25 cellular contexts compared by ENCODE assay signal in genomic region chr1:69497847-69498246, GRCh38.
"Had no signal": no experiment of that assay in that cellular context is flagged by ENCODE, and none has a peak within 500 bp of the region (broad histone marks: within the 10 kb centered on the region; RNA-seq: fewer than 3 reads in every experiment).

No MANE protein-coding gene starts in this region.

- H3K36me3 ChIP-seq: SJCRH30 had no signal

- H3K27ac ChIP-seq: RWPE1, SJCRH30 had no signal

- H3K4me2 ChIP-seq: SK-N-SH had no signal

- H3K4me1 Mint-ChIP-seq: activated B cell treated with CpG ODN at 0.5 μM for 24 hours; activated CD4-positive, alpha-beta T cell treated with anti-CD3 and anti-CD28 coated beads, Interleukin-2, amount 10 ng/mL, durations not matched to agents 7 days and 5 days had no signal

- H3K36me3 Mint-ChIP-seq: activated CD4-positive, alpha-beta memory T cell treated with anti-CD3 and anti-CD28 coated beads for 36 hours; activated naive CD8-positive, alpha-beta T cell had no signal

- H3K9ac ChIP-seq: SK-N-SH had no signal

- H3K4me3 Mint-ChIP-seq: activated B cell treated with CpG ODN at 0.5 μM for 24 hours; activated CD4-positive, alpha-beta memory T cell treated with anti-CD3 and anti-CD28 coated beads for 36 hours; activated CD4-positive, alpha-beta T cell treated with anti-CD3 and anti-CD28 coated beads, Interleukin-2, amount 10 ng/mL, durations not matched to agents 7 days and 5 days; activated naive CD4-positive, alpha-beta T cell treated with anti-CD3 and anti-CD28 coated beads for 36 hours; activated naive CD8-positive, alpha-beta T cell; activated T-cell treated with anti-CD3 and anti-CD28 coated beads, Interleukin-2, amount 50 U/mL, for 4 hours had no signal

- H3K27ac Mint-ChIP-seq: activated B cell treated with CpG ODN at 0.5 μM for 24 hours; activated CD4-positive, alpha-beta memory T cell treated with anti-CD3 and anti-CD28 coated beads for 36 hours; activated CD4-positive, alpha-beta T cell treated with anti-CD3 and anti-CD28 coated beads, Interleukin-2, amount 10 ng/mL, durations not matched to agents 7 days and 5 days; activated naive CD4-positive, alpha-beta T cell treated with anti-CD3 and anti-CD28 coated beads for 36 hours; activated naive CD8-positive, alpha-beta T cell had no signal

- ATAC-seq: activated T-cell treated with anti-CD3 and anti-CD28 coated beads, Interleukin-2, amount 50 U/mL, for 4 hours; Panc1 had no signal

- H3K27me3 ChIP-seq: SJCRH30 had no signal

- H3K27me3 Mint-ChIP-seq: activated B cell treated with CpG ODN at 0.5 μM for 24 hours; activated CD4-positive, alpha-beta memory T cell treated with anti-CD3 and anti-CD28 coated beads for 36 hours; activated CD4-positive, alpha-beta T cell treated with anti-CD3 and anti-CD28 coated beads, Interleukin-2, amount 10 ng/mL, durations not matched to agents 7 days and 5 days; activated naive CD8-positive, alpha-beta T cell had no signal

- H3K4me1 ChIP-seq: SJCRH30 had no signal

- DNase-seq: activated B cell treated with CpG ODN at 0.5 μM for 24 hours; activated CD4-positive, alpha-beta memory T cell treated with anti-CD3 and anti-CD28 coated beads for 36 hours; activated CD4-positive, alpha-beta T cell treated with anti-CD3 and anti-CD28 coated beads for 1 hour; activated CD4-positive, alpha-beta T cell treated with anti-CD3 and anti-CD28 coated beads, Interleukin-2, amount 10 ng/mL, durations not matched to agents 7 days and 5 days; activated CD8-positive, alpha-beta memory T cell treated with anti-CD3 and anti-CD28 coated beads for 24 hours; activated gamma-delta T cell; activated naive CD4-positive, alpha-beta T cell treated with anti-CD3 and anti-CD28 coated beads for 36 hours; activated T-cell treated with anti-CD3 and anti-CD28 coated beads, Interleukin-2, amount 50 U/mL, for 4 hours; amygdala; cerebellar nuclear complex; KBM-7; NCI-H1092; NCI-H1417; NCI-H1930; NCI-H2171; NCI-H2227 treated with DMSO at 0.1 percent for 48 hours; NCI-H526; NCI-H82; Right ventricle myocardium superior; SJCRH30; SK-N-SH; T-helper 1 cell had no signal

- H3K4me3 ChIP-seq: SJCRH30 had no signal

- H3K9me3 ChIP-seq: SJCRH30, SK-N-SH had no signal

- H3K9me3 Mint-ChIP-seq: activated B cell treated with CpG ODN at 0.5 μM for 24 hours; activated CD4-positive, alpha-beta T cell treated with anti-CD3 and anti-CD28 coated beads, Interleukin-2, amount 10 ng/mL, durations not matched to agents 7 days and 5 days had no signal
